1 cellular context compared by ENCODE assay signal in genomic region chr1:15749399-15750291, GRCh38.
TF ChIP-seq lines count a peak whose summit lies in the region.

No MANE protein-coding gene starts in this region.

TF ChIP-seq in K562, 482 proteins besides CTCF, POLR2A, EP300 and RAD21:
- TF ChIP-seq FOXP4 (CRISPR knock-in tag; IDR thresholded peaks at IDR 0.05; ENCODE audit: borderline replicate concordance), result no peak
- TF ChIP-seq TOE1 (IDR thresholded peaks at IDR 0.05; ENCODE audit: borderline replicate concordance), result no peak
- TF ChIP-seq TOE1 (CRISPR knock-in tag; IDR thresholded peaks at IDR 0.05; ENCODE audit: borderline replicate concordance, low read depth), result no peak
- TF ChIP-seq BRF1 (IDR thresholded peaks at IDR 0.05; ENCODE audit: borderline replicate concordance, extremely low read depth, insufficient read length), result no peak
- no peak for TF ChIP-seq ZNF395 (CRISPR knock-in tag; IDR thresholded peaks at IDR 0.05)
- TF ChIP-seq MAFK (IDR thresholded peaks at IDR 0.05; ENCODE audit: low read length), result no peak
- no peak for TF ChIP-seq DNMT1 (IDR thresholded peaks at IDR 0.05)
- TF ChIP-seq CHD2 (IDR thresholded peaks at IDR 0.05; ENCODE audit: low read depth, low read length), result no peak
- TF ChIP-seq ZNF408 (CRISPR knock-in tag; IDR thresholded peaks at IDR 0.05; ENCODE audit: low read depth), result no peak
